22 cellular contexts compared by ENCODE assay signal in the genomic region with DNA sequence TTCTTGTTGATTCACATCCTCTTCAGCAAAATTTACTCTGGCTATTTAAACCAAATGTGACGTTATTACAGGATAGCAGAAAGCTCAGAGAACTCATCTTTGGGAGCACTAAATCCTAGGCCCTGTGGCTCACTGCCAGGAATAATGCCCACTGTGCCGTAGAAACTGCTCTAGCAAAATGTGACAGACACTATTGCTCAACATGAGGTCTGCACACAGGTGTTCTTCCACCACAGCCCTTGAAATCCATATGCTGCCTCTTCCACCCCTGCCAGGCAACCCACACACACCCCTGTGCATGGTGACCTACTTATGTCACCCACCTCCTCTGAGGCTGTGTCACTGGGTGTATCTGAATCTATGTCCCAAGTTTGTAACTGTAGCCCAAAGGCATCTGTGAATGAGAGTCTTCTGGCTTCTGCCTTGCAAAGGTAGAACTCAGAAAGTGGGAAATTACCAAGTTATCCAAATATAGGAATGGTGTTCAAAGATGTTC.
A peak's percentile ranks its signal among the peaks of the same experiment; 100 is the strongest.
DNase-seq lines count a peak whose midpoint lies in the region; ATAC-seq and TF ChIP-seq lines count a peak whose summit lies in the region.
"Had no signal": no experiment of that assay in that cellular context is flagged by ENCODE, and none has a peak within 500 bp of the region (broad histone marks: within the 10 kb centered on the region; RNA-seq: fewer than 3 reads in every experiment).

No MANE protein-coding gene starts in this region.

- no peaks in the 10 kb centered on the region for H3K27me3 ChIP-seq in IMR-90 (ENCODE audit: control insufficient read depth, insufficient read depth, low read length)
- H3K27me3 ChIP-seq in PC-9 (ENCODE audit: insufficient read depth, low read depth), result no peaks in the 10 kb centered on the region
- H3K27me3 ChIP-seq in uterus, result peaks cover 0 to 3% of the 10 kb centered on the region in 2 donors
- H3K27me3 ChIP-seq: BE2C, MG63, SJCRH30 had no signal

- H3K4me2 ChIP-seq in IMR-90 (ENCODE audit: low read depth, low read length) (peak overlapping the region; percentile 29; the same call in 1 of the 2 replicates), PC-9 (no peak overlapping the region)

- DNase-seq in G401 (ENCODE audit: low spot score) (peak; percentile 66), IMR-90 (no peak), PC-9 (no peak), epithelial cell of esophagus (ENCODE audit: low read depth) (peak; percentile 22), LoVo (ENCODE audit: low spot score) (no peak), uterus (no peak)
- DNase-seq in activated CD8-positive, alpha-beta memory T cell treated with anti-CD3 and anti-CD28 coated beads, Interleukin-2, amount 50 U/mL, for 4 hours, result no peak
- DNase-seq: BE2C, DMS79, GM23248, H9, MG63, NCI-H1436, NCI-H1930, NCI-H226, NCI-H526, T-cell had no signal

- H3K36me3 ChIP-seq in IMR-90 (ENCODE audit: control insufficient read depth, insufficient read depth, low read length) (no peaks in the 10 kb centered on the region), PC-9 (ENCODE audit: low read depth) (peaks cover 8% of the 10 kb centered on the region; the same call in 1 of the 2 replicates), uterus (no peaks in the 10 kb centered on the region)
- H3K36me3 ChIP-seq: BE2C, MG63, SJCRH30 had no signal

- no peak overlapping the region for H3K9ac ChIP-seq in IMR-90 (ENCODE audit: low read depth, low read length)
- H3K9ac ChIP-seq: GM23248 had no signal

- H3K56ac ChIP-seq in IMR-90 (ENCODE audit: extremely low read depth, insufficient read depth, low read length), result no peak overlapping the region

- no peak overlapping the region for H2AFZ ChIP-seq in IMR-90 (replicated peaks; ENCODE audit: low read length, poor library complexity)
- H2AFZ ChIP-seq in PC-9, result no peak overlapping the region
- H2AFZ ChIP-seq: GM23248 had no signal

- H2BK120ac ChIP-seq in IMR-90 (ENCODE audit: low read depth, low read length), result no peak overlapping the region

- in situ Hi-C loops in G401 (cut with HindIII; ENCODE audit: low sequenced_read_pairs) (no loop called here), IMR-90 (cut with MboI; ENCODE audit: low sequenced_read_pairs) (no loop called here)

- no peak for TF ChIP-seq RAD21 in IMR-90 (IDR thresholded peaks at IDR 0.05; ENCODE audit: low read length)

- H4K8ac ChIP-seq in IMR-90 (ENCODE audit: low read depth in 2 of 2, low read length in 2 of 2), result no peak overlapping the region

- H3F3A ChIP-seq in PC-9 (ENCODE audit: insufficient read depth, low read depth), result peaks cover 29% of the 10 kb centered on the region

- WGBS in IMR-90 (ENCODE audit: extremely low coverage in 2 of 2, insufficient read length in 1 of 2), 2 experiments, result 60% methylated on average over 1 of the region's 2 CpGs; no CpG with 5 or more reads in 1 of the 2 experiments

- no peak overlapping the region for H3K23ac ChIP-seq in IMR-90 (ENCODE audit: low read depth, low read length)

- no peak overlapping the region for H3K18ac ChIP-seq in IMR-90 (ENCODE audit: low read depth, low read length)

- H2AK9ac ChIP-seq in IMR-90 (replicated peaks; ENCODE audit: low read depth, low read length, poor library complexity), result no peak overlapping the region

- TF ChIP-seq POLR2A in IMR-90 (IDR thresholded peaks at IDR 0.05; ENCODE audit: low read depth, low read length) (no peak), uterus (IDR thresholded peaks at IDR 0.05) (no peak)

- H2BK20ac ChIP-seq in IMR-90 (ENCODE audit: low read depth, low read length), result no peak overlapping the region

- H3K14ac ChIP-seq in IMR-90 (replicated peaks; ENCODE audit: low read depth, low read length), result no peak overlapping the region

- TF ChIP-seq CTCF in IMR-90 (conservative IDR thresholded peaks at IDR 0.05; ENCODE audit: low read depth, low read length), result no peak
- no peak for TF ChIP-seq CTCF in PC-9 (conservative IDR thresholded peaks at IDR 0.05)
- TF ChIP-seq CTCF in epithelial cell of esophagus (IDR thresholded peaks at IDR 0.05; ENCODE audit: insufficient read depth, low read depth, low read length, missing control alignments), result no peak
- TF ChIP-seq CTCF in uterus (IDR thresholded peaks at IDR 0.05), result no peak

- H3K4ac ChIP-seq in IMR-90 (ENCODE audit: low read depth, low read length), result peak overlapping the region; percentile 45; the same call in 1 of the 2 replicates

- H3K79me2 ChIP-seq in PC-9 (ENCODE audit: low read depth), result no peaks in the 10 kb centered on the region

- ATAC-seq in IMR-90 (ENCODE audit: low read depth), result peak; percentile 24; the same call in 1 of the 2 replicates
- no peak for ATAC-seq in GM21723 (IDR thresholded peaks at IDR 0.05; ENCODE audit: unreplicated experiment)
- ATAC-seq: GM12878, Panc1, T-cell had no signal

- H2BK5ac ChIP-seq in IMR-90 (ENCODE audit: low read depth, low read length, poor library complexity, severe bottlenecking), result peak overlapping the region; percentile 7

- H3K9me1 ChIP-seq in IMR-90 (ENCODE audit: insufficient read depth, low read length), result peaks cover 8% of the 10 kb centered on the region; the same call in 1 of the 2 replicates

- H3K79me1 ChIP-seq in IMR-90 (ENCODE audit: low read depth in 1 of 2, low read length in 2 of 2), result no peaks in the 10 kb centered on the region

- H3K4me1 ChIP-seq in IMR-90 (ENCODE audit: control insufficient read depth, insufficient read depth, low read length) (peaks cover 6% of the 10 kb centered on the region), PC-9 (replicated peaks; ENCODE audit: insufficient read depth) (peaks cover 41% of the 10 kb centered on the region), uterus (no peaks in the 10 kb centered on the region)
- H3K4me1 ChIP-seq: BE2C, SJCRH30 had no signal

- intact Hi-C loops in IMR-90 (cut with micrococcal nuclease) (no loop called here), PC-9 (cut with micrococcal nuclease; ENCODE audit: unreplicated experiment) (no loop called here), uterus (cut with DNase I; ENCODE audit: low total_unique reads) (no loop called here)

- H4K91ac ChIP-seq in IMR-90 (ENCODE audit: insufficient read depth, low read depth, low read length), result peak overlapping the region; percentile 27; the same call in 1 of the 2 replicates

- CTCF ChIA-PET in IMR-90 (lab: Yijun Ruan, JAX) (interaction anchor here (0.5 kb wide), 1 partner anchor 17 kb away, joined by 5 read pairs; no protein-coding TSS in a partner anchor), PC-9 (lab: Charles Lee) (interaction anchor here (0.6 kb wide), 1 partner anchor 913 kb away, joined by 4 read pairs; no protein-coding TSS in a partner anchor)

- BruUV-seq in IMR-90 (replicated peaks; lab: Mats Ljungman, UMichigan) (no TSS peak), PC-9 (replicated peaks; lab: Mats Ljungman, UMichigan) (no TSS peak)

- H2AK5ac ChIP-seq in IMR-90 (ENCODE audit: low read depth, low read length), result peak overlapping the region; percentile 26

- dilution Hi-C loops in IMR-90 (cut with HindIII; ENCODE audit: low sequenced_read_pairs, unreplicated experiment), result no loop called here

- H3K9me3 ChIP-seq in IMR-90 (ENCODE audit: control insufficient read depth, insufficient read depth, low read length) (peaks cover 11% of the 10 kb centered on the region), PC-9 (ENCODE audit: insufficient read depth, low read depth) (peaks cover 20% of the 10 kb centered on the region), uterus (peaks cover 0 to 7% of the 10 kb centered on the region in 2 donors)
- H3K9me3 ChIP-seq: BE2C had no signal

- H3K9me2 ChIP-seq in PC-9 (ENCODE audit: insufficient read depth), result no peaks in the 10 kb centered on the region

- H4K20me1 ChIP-seq in IMR-90 (ENCODE audit: insufficient read depth, low read length) (no peaks in the 10 kb centered on the region), PC-9 (ENCODE audit: insufficient read depth) (no peaks in the 10 kb centered on the region)

- POLR2A ChIA-PET in IMR-90 (lab: Charles Lee; ENCODE audit: unreplicated experiment), result no interaction called here
- POLR2A ChIA-PET in PC-9 (lab: Charles Lee; ENCODE audit: unreplicated experiment), result no interaction called here

- no peak overlapping the region for H3K27ac ChIP-seq in IMR-90 (ENCODE audit: insufficient read depth, low read length)
- H3K27ac ChIP-seq in PC-9, result peak overlapping the region; percentile 88
- H3K27ac ChIP-seq in uterus, result no peak overlapping the region
- H3K27ac ChIP-seq: GM23248, HL-60, SJCRH30 had no signal

- H4K5ac ChIP-seq in IMR-90 (ENCODE audit: low read depth, low read length), result no peak overlapping the region

- no peak overlapping the region for H3K4me3 ChIP-seq in IMR-90 (ENCODE audit: insufficient read depth, low read depth, low read length)
- H3K4me3 ChIP-seq in PC-9, result no peak overlapping the region
- H3K4me3 ChIP-seq in epithelial cell of esophagus (ENCODE audit: low read length), result no peak overlapping the region
- no peak overlapping the region for H3K4me3 ChIP-seq in uterus
- H3K4me3 ChIP-seq: GM12878, GM23248, MG63, SJCRH30 had no signal

- H2BK15ac ChIP-seq in IMR-90 (ENCODE audit: low read depth, low read length), result no peak overlapping the region

TF ChIP-seq in IMR-90, 13 proteins besides CTCF, POLR2A, EP300 and RAD21:
- TF ChIP-seq FOS (IDR thresholded peaks at IDR 0.05; ENCODE audit: low read depth, low read length) (no peak), CEBPB (IDR thresholded peaks at IDR 0.05; ENCODE audit: low read depth, low read length) (peak; percentile 47; the same call in 1 of the 2 replicates), NFE2L2 (IDR thresholded peaks at IDR 0.05; ENCODE audit: low read depth, low read length) (no peak), CHD1 (IDR thresholded peaks at IDR 0.05; ENCODE audit: low read depth, low read length) (no peak), RFX5 (IDR thresholded peaks at IDR 0.05; ENCODE audit: low read depth, low read length) (no peak)
TF ChIP-seq in IMR-90: peak in this region for 1.

Comparison
In these comparisons a context has a peak if more than half of its experiments do, and no peak if none do; other contexts are left out.
1. DNase-seq: peak in G401 (single experiment) and epithelial cell of esophagus (single experiment); none in IMR-90 (single experiment), PC-9 (0 of 2), LoVo (single experiment), activated CD8-positive, alpha-beta memory T cell treated with anti-CD3 and anti-CD28 coated beads, Interleukin-2, amount 50 U/mL, for 4 hours (single experiment) and uterus (0 of 2).